Comparison of ENCODE assay signal across 1 cellular context in the genomic region with DNA sequence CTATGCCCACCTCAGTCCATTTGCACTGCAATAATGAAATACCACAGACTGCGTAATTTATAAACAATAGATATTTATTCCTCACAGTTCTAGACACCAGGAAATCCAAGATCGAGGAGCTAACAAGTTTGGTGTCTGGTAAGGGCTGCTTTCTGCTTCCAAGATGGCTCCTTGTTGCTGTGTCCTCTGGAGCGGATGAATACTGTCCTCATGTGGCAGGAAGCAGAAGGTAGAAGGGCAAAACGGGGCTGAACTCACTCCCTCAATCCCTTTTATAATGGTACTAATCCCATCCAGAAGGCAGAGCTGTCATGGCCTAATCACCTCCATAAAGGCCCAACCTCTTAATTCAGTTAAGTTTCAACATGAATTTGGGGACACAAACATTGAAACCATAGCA.
TF ChIP-seq lines count a peak whose summit lies in the region.

No MANE protein-coding gene starts in this region.

TF ChIP-seq in HCT116, 20 proteins besides CTCF, POLR2A, EP300 and RAD21 (continued from another document):
- TF ChIP-seq, protein P1, sequence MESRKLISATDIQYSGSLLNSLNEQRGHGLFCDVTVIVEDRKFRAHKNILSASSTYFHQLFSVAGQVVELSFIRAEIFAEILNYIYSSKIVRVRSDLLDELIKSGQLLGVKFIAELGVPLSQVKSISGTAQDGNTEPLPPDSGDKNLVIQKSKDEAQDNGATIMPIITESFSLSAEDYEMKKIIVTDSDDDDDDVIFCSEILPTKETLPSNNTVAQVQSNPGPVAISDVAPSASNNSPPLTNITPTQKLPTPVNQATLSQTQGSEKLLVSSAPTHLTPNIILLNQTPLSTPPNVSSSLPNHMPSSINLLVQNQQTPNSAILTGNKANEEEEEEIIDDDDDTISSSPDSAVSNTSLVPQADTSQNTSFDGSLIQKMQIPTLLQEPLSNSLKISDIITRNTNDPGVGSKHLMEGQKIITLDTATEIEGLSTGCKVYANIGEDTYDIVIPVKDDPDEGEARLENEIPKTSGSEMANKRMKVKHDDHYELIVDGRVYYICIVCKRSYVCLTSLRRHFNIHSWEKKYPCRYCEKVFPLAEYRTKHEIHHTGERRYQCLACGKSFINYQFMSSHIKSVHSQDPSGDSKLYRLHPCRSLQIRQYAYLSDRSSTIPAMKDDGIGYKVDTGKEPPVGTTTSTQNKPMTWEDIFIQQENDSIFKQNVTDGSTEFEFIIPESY (IDR thresholded peaks at IDR 0.05; ENCODE audit: extremely low read depth, insufficient replicate concordance, low read length) = no peak
- TF ChIP-seq, protein P2, sequence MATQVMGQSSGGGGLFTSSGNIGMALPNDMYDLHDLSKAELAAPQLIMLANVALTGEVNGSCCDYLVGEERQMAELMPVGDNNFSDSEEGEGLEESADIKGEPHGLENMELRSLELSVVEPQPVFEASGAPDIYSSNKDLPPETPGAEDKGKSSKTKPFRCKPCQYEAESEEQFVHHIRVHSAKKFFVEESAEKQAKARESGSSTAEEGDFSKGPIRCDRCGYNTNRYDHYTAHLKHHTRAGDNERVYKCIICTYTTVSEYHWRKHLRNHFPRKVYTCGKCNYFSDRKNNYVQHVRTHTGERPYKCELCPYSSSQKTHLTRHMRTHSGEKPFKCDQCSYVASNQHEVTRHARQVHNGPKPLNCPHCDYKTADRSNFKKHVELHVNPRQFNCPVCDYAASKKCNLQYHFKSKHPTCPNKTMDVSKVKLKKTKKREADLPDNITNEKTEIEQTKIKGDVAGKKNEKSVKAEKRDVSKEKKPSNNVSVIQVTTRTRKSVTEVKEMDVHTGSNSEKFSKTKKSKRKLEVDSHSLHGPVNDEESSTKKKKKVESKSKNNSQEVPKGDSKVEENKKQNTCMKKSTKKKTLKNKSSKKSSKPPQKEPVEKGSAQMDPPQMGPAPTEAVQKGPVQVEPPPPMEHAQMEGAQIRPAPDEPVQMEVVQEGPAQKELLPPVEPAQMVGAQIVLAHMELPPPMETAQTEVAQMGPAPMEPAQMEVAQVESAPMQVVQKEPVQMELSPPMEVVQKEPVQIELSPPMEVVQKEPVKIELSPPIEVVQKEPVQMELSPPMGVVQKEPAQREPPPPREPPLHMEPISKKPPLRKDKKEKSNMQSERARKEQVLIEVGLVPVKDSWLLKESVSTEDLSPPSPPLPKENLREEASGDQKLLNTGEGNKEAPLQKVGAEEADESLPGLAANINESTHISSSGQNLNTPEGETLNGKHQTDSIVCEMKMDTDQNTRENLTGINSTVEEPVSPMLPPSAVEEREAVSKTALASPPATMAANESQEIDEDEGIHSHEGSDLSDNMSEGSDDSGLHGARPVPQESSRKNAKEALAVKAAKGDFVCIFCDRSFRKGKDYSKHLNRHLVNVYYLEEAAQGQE (IDR thresholded peaks at IDR 0.05; ENCODE audit: low read depth) = no peak
- TF ChIP-seq ZNF274 (IDR thresholded peaks at IDR 0.05; ENCODE audit: low read depth, low read length) (no peak), EZH2 (IDR thresholded peaks at IDR 0.05) (no peak), FOSL1 (IDR thresholded peaks at IDR 0.05; ENCODE audit: low read depth) (no peak), EZH2phosphoT487 (IDR thresholded peaks at IDR 0.05; ENCODE audit: borderline replicate concordance) (no peak), CEBPB (IDR thresholded peaks at IDR 0.05; ENCODE audit: low read depth) (no peak), SIN3A (IDR thresholded peaks at IDR 0.05; ENCODE audit: low read depth) (no peak), ELF1 (IDR thresholded peaks at IDR 0.05; ENCODE audit: borderline replicate concordance, low read depth) (no peak), CBX3 (IDR thresholded peaks at IDR 0.05; ENCODE audit: low read depth) (no peak), ZFX (IDR thresholded peaks at IDR 0.05) (no peak), YY1 (IDR thresholded peaks at IDR 0.05; ENCODE audit: extremely low read depth, insufficient replicate concordance, low read depth, low read length) (no peak), JUND (IDR thresholded peaks at IDR 0.05) (no peak), EGR1 (IDR thresholded peaks at IDR 0.05; ENCODE audit: low read depth) (no peak), SRF (IDR thresholded peaks at IDR 0.05; ENCODE audit: low read depth) (no peak), SP1 (IDR thresholded peaks at IDR 0.05; ENCODE audit: low read depth) (no peak)
